ENCODE assay signal across 22 cellular contexts in the genomic region with DNA sequence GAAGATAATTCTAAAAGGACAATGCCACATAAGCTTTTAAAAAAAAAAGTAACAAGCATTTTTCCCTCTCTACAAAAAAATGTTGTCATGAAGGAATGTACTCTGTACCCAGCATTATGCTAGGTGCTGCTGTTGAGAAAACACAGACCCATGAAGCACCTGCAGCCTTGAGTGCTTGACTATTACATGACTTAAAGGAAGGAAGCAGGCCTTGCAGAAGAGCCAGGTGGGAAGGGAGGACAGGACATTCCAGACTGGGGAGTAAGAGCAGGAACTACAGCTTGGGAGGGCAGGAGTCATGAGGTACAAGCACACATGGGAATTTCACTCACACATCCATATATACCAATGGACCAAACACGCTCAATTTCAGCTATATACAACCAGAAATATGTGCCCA. TPM values are rescaled to one million over a fixed set of nuclear protein-coding genes. Genes with fewer than 3 reads are reported as not detected.
"Had no signal": no experiment of that assay in that cellular context is flagged by ENCODE, and none has a peak within 500 bp of the region (broad histone marks: within the 10 kb centered on the region; RNA-seq: fewer than 3 reads in every experiment).

No MANE protein-coding gene starts in this region.

- H3K36me3 Mint-ChIP-seq: activated naive CD4-positive, alpha-beta T cell treated with anti-CD3 and anti-CD28 coated beads, Interleukin-2, amount 50 U/mL, for 24 hours; immature natural killer cell; natural killer cell treated with Interleukin-12 subunit alpha and Interleukin-12 subunit beta and Interleukin-15 and Interleukin-18, amount 100 ng/mL, for 72 hours had no signal

- H3K36me3 ChIP-seq: adrenal gland, right atrium auricular region had no signal

- H3K27ac ChIP-seq: adrenal gland, right atrium auricular region had no signal

- H3K27ac Mint-ChIP-seq: activated CD4-positive, alpha-beta T cell treated with anti-CD3 and anti-CD28 coated beads, Interleukin-2, amount 10 ng/mL, durations not matched to agents 24 days and 14 days; activated CD8-positive, alpha-beta T cell treated with anti-CD3 and anti-CD28 coated beads, Interleukin-2, amount 10 ng/mL, durations not matched to agents 7 days and 5 days; activated naive CD4-positive, alpha-beta T cell treated with anti-CD3 and anti-CD28 coated beads, Interleukin-2, amount 50 U/mL, for 24 hours; immature natural killer cell; natural killer cell treated with Interleukin-12 subunit alpha and Interleukin-12 subunit beta and Interleukin-15 and Interleukin-18, amount 100 ng/mL, for 72 hours; stimulated activated naive B cell treated with anti-CD40 and anti-IgM and Interleukin-4, amounts not matched to agents 10 μg/mL and 1 μg/mL and 100 μg/mL, for 72 hours had no signal

- FAIRE-seq: endothelial cell of umbilical vein, frontal cortex had no signal

- DNase-seq: activated CD4-positive, alpha-beta T cell treated with anti-CD3 and anti-CD28 coated beads, Interleukin-2, amount 10 ng/mL, durations not matched to agents 24 days and 14 days; activated CD4-positive, CD25-positive, alpha-beta regulatory T cell; activated CD8-positive, alpha-beta memory T cell treated with anti-CD3 and anti-CD28 coated beads, Interleukin-2, amount 50 U/mL, for 4 hours; activated CD8-positive, alpha-beta T cell treated with anti-CD3 and anti-CD28 coated beads, Interleukin-2, amount 10 ng/mL, durations not matched to agents 7 days and 5 days; activated effector memory CD4-positive, alpha-beta T cell treated with anti-CD3 and anti-CD28 coated beads, Interleukin-2, amount 50 U/mL, for 16 hours; activated T-cell treated with anti-CD3 and anti-CD28 coated beads, Interleukin-2, amount 50 U/mL, for 48 hours; adrenal gland; cortex of kidney; effector CD8-positive, alpha-beta T cell; head of caudate nucleus; immature natural killer cell; occipital lobe; stimulated activated CD4-positive, alpha-beta T cell treated with anti-CD3 and anti-CD28 coated beads, Interleukin-2, amount 100 ng/mL, for 48 hours; stimulated activated naive B cell treated with anti-CD40 and anti-IgM and Interleukin-4, amounts not matched to agents 10 μg/mL and 1 μg/mL and 100 μg/mL, for 72 hours; T-helper 2 cell had no signal

- H3K9me3 Mint-ChIP-seq: activated CD4-positive, alpha-beta T cell treated with anti-CD3 and anti-CD28 coated beads, Interleukin-2, amount 10 ng/mL, durations not matched to agents 24 days and 14 days; activated naive CD4-positive, alpha-beta T cell treated with anti-CD3 and anti-CD28 coated beads, Interleukin-2, amount 50 U/mL, for 24 hours; central memory CD8-positive, alpha-beta T cell; immature natural killer cell; natural killer cell treated with Interleukin-12 subunit alpha and Interleukin-12 subunit beta and Interleukin-15 and Interleukin-18, amount 100 ng/mL, for 72 hours; stimulated activated naive B cell treated with anti-CD40 and anti-IgM and Interleukin-4, amounts not matched to agents 10 μg/mL and 1 μg/mL and 100 μg/mL, for 72 hours had no signal

- H3K9me3 ChIP-seq: adrenal gland, right atrium auricular region had no signal

- H3K4me3 ChIP-seq: adrenal gland, right atrium auricular region had no signal

- H3K4me3 Mint-ChIP-seq: activated CD4-positive, alpha-beta T cell treated with anti-CD3 and anti-CD28 coated beads, Interleukin-2, amount 10 ng/mL, durations not matched to agents 24 days and 14 days; activated CD8-positive, alpha-beta T cell treated with anti-CD3 and anti-CD28 coated beads, Interleukin-2, amount 10 ng/mL, durations not matched to agents 7 days and 5 days; activated naive CD4-positive, alpha-beta T cell treated with anti-CD3 and anti-CD28 coated beads, Interleukin-2, amount 50 U/mL, for 24 hours; central memory CD8-positive, alpha-beta T cell; immature natural killer cell; natural killer cell treated with Interleukin-12 subunit alpha and Interleukin-12 subunit beta and Interleukin-15 and Interleukin-18, amount 100 ng/mL, for 72 hours; stimulated activated naive B cell treated with anti-CD40 and anti-IgM and Interleukin-4, amounts not matched to agents 10 μg/mL and 1 μg/mL and 100 μg/mL, for 72 hours had no signal

- H3K27me3 ChIP-seq: adrenal gland, right atrium auricular region had no signal

- H3K27me3 Mint-ChIP-seq: activated naive CD4-positive, alpha-beta T cell treated with anti-CD3 and anti-CD28 coated beads, Interleukin-2, amount 50 U/mL, for 24 hours; central memory CD8-positive, alpha-beta T cell; stimulated activated naive B cell treated with anti-CD40 and anti-IgM and Interleukin-4, amounts not matched to agents 10 μg/mL and 1 μg/mL and 100 μg/mL, for 72 hours had no signal

- ATAC-seq: activated CD8-positive, alpha-beta T cell treated with anti-CD3 and anti-CD28 coated beads, Interleukin-2, amount 10 ng/mL, durations not matched to agents 7 days and 5 days; left colon; natural killer cell treated with Interleukin-12 subunit alpha and Interleukin-12 subunit beta and Interleukin-15 and Interleukin-18, amount 100 ng/mL, for 72 hours; stimulated activated naive B cell treated with anti-CD40 and anti-IgM and Interleukin-4, amounts not matched to agents 10 μg/mL and 1 μg/mL and 100 μg/mL, for 72 hours had no signal

RNA-seq across cellular contexts. Expression of gene TMEM98, which starts 54.8 kb away (rescaled TPM):
- total RNA-seq: activated CD8-positive, alpha-beta T cell treated with anti-CD3 and anti-CD28 coated beads, Interleukin-2, amount 10 ng/mL, durations not matched to agents 7 days and 5 days had no signal
- polyA plus RNA-seq: immature natural killer cell had no signal
